ENCODE assay signal across 20 cellular contexts in the genomic region with DNA sequence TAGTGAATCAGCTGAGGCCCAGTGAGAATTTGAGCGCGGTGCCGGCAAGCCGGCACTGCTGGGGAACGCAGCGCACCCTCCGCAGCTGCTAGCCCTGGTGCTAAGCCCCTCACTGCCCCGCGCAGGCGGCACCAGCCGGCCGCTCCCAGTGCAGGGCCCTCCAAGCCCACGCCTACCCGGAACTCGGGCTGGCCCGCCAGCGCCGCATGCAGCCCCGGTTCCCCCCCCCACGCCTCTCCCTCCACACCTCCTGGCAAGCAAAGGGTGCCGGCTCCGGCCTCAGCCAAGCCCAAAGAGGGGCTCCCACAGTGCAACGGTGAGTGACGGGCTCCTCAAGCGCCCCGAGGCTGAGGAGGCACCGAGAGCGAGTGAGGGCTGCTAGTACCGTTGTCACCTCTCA. TPM values are rescaled to one million over a fixed set of nuclear protein-coding genes. Genes with fewer than 3 reads are reported as not detected.
"Had no signal": no experiment of that assay in that cellular context is flagged by ENCODE, and none has a peak within 500 bp of the region (broad histone marks: within the 10 kb centered on the region; RNA-seq: fewer than 3 reads in every experiment).

No MANE protein-coding gene starts in this region.

- H3K36me3 ChIP-seq: SJSA1 had no signal

- H3K4me3 ChIP-seq: SJSA1, SK-N-MC had no signal

- H3K9me3 ChIP-seq: SJSA1 had no signal

- DNase-seq: KBM-7, MV-4-11, NCI-H1048, NCI-H1105, NCI-H1417, NCI-H1436 treated with DMSO at 0.1 percent for 48 hours, NCI-H1694, NCI-H187 treated with DMSO at 0.1 percent for 48 hours, NCI-H2029 treated with DMSO at 0.1 percent for 48 hours, NCI-H2107, NCI-H2227 treated with DMSO at 0.1 percent for 48 hours, NCI-H524, NCI-H526 treated with DMSO at 0.1 percent for 48 hours, NCI-H774, Right ventricle myocardium superior, RPMI8226, SIG-M5 had no signal

- H3K4me1 ChIP-seq: SJSA1 had no signal

- H3K27ac ChIP-seq: SJSA1, SK-N-MC had no signal

RNA-seq across cellular contexts. Expression of gene VASH1, which starts 54.5 kb away (rescaled TPM):
- total RNA-seq: HT-29 had no signal
